In the genomic region with DNA sequence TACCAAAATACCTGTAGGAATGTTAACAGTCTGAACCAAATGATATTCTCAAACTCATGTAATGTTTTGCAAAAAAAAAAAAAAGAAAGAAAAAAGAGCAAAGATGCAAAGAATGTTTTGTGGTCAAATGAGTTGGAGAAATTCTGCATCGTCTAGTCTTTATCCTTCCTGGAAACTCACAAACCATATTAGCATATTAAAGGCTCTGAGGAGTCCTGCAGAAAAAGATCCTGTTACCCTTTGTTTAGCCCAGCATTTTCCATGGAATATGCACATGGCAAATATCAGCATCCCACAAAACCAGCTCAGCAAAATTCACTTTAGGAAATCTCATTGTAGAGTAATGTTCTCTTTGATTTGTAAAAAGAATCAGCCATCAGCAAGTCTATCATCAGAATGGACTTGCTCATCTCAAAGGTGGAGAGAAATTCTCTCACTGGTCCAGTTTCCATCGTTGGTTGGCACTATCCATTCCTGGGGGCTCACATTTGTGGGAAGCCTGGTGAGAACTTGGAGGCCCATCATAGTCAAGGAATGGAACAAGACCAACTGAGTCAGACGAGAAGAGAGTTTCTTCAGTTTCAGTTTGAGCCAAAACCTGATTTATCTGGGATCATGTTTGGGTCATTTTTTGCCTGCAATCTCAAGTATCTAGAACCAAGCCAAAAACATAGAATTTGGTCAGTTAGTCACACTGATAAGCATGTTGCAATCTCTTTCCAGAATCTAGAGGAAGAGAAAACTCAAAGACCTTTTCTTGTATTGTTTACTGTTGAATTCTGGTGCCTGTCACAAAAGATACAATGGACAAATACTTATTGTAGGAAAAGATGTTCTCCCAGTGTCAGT, we compare ENCODE assay signal across 1 cellular context.
TF ChIP-seq lines count a peak whose summit lies in the region.

No MANE protein-coding gene starts in this region.

TF ChIP-seq in WTC11, 78 proteins besides CTCF, POLR2A, EP300 and RAD21 (continued from another document):
- TF ChIP-seq, protein P1, sequence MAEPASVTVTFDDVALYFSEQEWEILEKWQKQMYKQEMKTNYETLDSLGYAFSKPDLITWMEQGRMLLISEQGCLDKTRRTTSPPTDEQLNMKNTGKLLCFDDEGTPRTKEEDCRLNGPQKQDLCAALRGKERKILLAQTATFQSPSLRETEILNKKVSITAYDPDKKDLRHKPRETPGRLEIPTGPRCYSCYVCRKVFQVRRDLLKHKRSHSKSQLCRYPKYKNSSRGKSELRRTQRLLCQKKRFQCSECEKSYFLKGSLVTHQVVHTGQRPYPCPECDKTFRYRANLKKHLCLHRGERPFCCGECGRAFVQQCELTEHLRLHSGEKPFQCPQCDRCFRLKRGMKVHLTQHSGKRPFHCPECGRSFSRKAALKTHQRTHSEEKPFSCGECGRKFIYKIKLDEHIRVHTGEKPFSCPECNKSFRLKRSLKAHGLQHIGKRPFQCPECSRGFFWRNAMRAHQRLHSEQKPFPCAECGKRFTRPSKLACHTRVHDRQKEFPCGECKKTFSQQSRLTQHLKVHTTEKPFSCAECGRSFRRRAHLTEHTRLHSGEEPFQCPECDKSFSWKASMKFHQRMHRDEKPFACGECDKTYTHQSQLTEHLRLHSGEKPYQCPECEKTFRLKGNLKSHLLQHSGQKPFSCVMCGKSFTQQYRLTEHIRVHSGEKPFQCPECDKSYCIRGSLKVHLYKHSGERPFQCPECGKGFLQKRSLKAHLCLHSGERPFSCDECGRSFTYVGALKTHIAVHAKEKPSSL (CRISPR knock-in tag; conservative IDR thresholded peaks at IDR 0.05): no peak
- TF ChIP-seq TEAD1 (CRISPR knock-in tag; IDR thresholded peaks at IDR 0.05): peak; percentile 48; the same call in 1 of the 2 replicates
- TF ChIP-seq ZNF423 (CRISPR knock-in tag; IDR thresholded peaks at IDR 0.05): no peak
- TF ChIP-seq SP1 (CRISPR knock-in tag; conservative IDR thresholded peaks at IDR 0.05): 0 out of 2 replicates have a peak, but pooled peaks have one; percentile 27
- TF ChIP-seq SOX15 (CRISPR knock-in tag; IDR thresholded peaks at IDR 0.05): no peak
- no peak for TF ChIP-seq ZBTB21 (CRISPR knock-in tag; IDR thresholded peaks at IDR 0.05; ENCODE audit: borderline replicate concordance)
- no peak for TF ChIP-seq ATF1 (CRISPR knock-in tag; IDR thresholded peaks at IDR 0.05)
